Comparison of ENCODE assay signal across 22 cellular contexts in the genomic region with DNA sequence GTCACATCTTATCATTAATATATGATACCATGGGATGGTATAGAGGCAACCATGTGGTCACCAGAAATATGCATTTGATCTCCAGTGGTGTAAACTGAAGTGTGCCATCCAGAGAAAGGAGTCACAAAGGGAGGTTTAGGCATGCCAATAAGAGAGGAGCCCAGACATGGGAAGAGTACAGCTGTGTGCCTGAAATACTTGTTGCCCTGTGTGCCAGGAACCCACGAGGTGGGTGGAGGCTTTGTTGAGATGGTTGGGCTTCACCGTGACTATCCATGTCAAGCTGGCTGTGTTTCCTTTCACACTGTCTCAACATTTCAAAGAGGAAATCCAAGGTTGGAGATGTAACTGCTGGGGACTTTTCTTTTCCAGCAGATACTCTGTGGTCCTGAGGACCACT. TPM values are rescaled to one million over a fixed set of nuclear protein-coding genes. Genes with fewer than 3 reads are reported as not detected.
DNase-seq lines count a peak whose midpoint lies in the region; ATAC-seq and TF ChIP-seq lines count a peak whose summit lies in the region.
"Had no signal": no experiment of that assay in that cellular context is flagged by ENCODE, and none has a peak within 500 bp of the region (broad histone marks: within the 10 kb centered on the region; RNA-seq: fewer than 3 reads in every experiment).

No MANE protein-coding gene starts in this region.

- peak; percentile 58 for ATAC-seq in Right ventricle myocardium superior (ENCODE audit: poor library complexity)
- no peak for ATAC-seq in left cardiac atrium
- ATAC-seq in left ventricle myocardium superior: peak; percentile 74
- no peak for ATAC-seq in Right ventricle myocardium inferior
- peak; percentile 33 to 75 for ATAC-seq in gastrocnemius medialis
- ATAC-seq: CD8-positive, alpha-beta T cell; GM12878; GM23338; HCT116 had no signal

- in situ Hi-C loops in gastrocnemius medialis (cut with MboI; ENCODE audit: low sequenced_read_pairs in 4 of 4): no loop called here

- intact Hi-C loops in Right ventricle myocardium superior (cut with DNase I) (no loop called here), left cardiac atrium (cut with DNase I) (no loop called here), left ventricle myocardium superior (cut with micrococcal nuclease) (no loop called here), Right ventricle myocardium inferior (cut with DNase I) (no loop called here), gastrocnemius medialis (cut with DNase I; ENCODE audit: low total_unique reads) (no loop called here)

- no peaks in the 10 kb centered on the region for H3K27me3 ChIP-seq in gastrocnemius medialis
- H3K27me3 ChIP-seq: BLaER1 had no signal

- no peaks in the 10 kb centered on the region for H3K36me3 ChIP-seq in gastrocnemius medialis
- H3K36me3 ChIP-seq: BLaER1 had no signal

- no peak for DNase-seq in Right ventricle myocardium superior
- DNase-seq in left cardiac atrium: no peak
- DNase-seq in left ventricle myocardium superior: no peak
- no peak for DNase-seq in Right ventricle myocardium inferior (ENCODE audit: missing footprints)
- peak in 1 of 2 donors; percentile 28 for DNase-seq in gastrocnemius medialis
- DNase-seq in DMS53 treated with DMSO at 0.1 percent for 48 hours (lab: John Stamatoyannopoulos, UW; ENCODE audit: unreplicated experiment): no peak
- DNase-seq: Caco-2; CD4-positive, CD25-positive, alpha-beta regulatory T cell; CD8-positive, alpha-beta T cell; DMS153; DMS79; EL; GDM1; H9; HFFc6 had no signal

- no peak overlapping the region for H3K27ac ChIP-seq in gastrocnemius medialis
- H3K27ac ChIP-seq: 22Rv1, BLaER1, C4-2B had no signal

- H3K4me1 ChIP-seq in gastrocnemius medialis: peaks cover 6 to 19% of the 10 kb centered on the region in 2 donors
- H3K4me1 ChIP-seq: BLaER1, Caco-2 had no signal

- TF ChIP-seq POLR2A in gastrocnemius medialis (IDR thresholded peaks at IDR 0.05): no peak

- no peak for TF ChIP-seq CTCF in gastrocnemius medialis (IDR thresholded peaks at IDR 0.05 in 4 of 5, conservative IDR thresholded peaks at IDR 0.05 in 1 of 5)

- H3K4me3 ChIP-seq in gastrocnemius medialis: no peak overlapping the region
- H3K4me3 ChIP-seq: BLaER1, GM12878, GM23338 had no signal

- H3K9me3 ChIP-seq in gastrocnemius medialis: no peaks in the 10 kb centered on the region
- H3K9me3 ChIP-seq: BLaER1, Caco-2 had no signal

RNA-seq across cellular contexts. Expression of a gene that starts 43.5 kb away (rescaled TPM):
- 35.5 TPM for total RNA-seq in Right ventricle myocardium superior
- total RNA-seq in left cardiac atrium: 10 to 100 TPM; 17.3 to 24.2 TPM
- 26.9 TPM for total RNA-seq in left ventricle myocardium superior
- total RNA-seq in Right ventricle myocardium inferior: 33.7 TPM
- total RNA-seq in gastrocnemius medialis: 10 to 100 TPM in 1 of 4 donors, 1 to 10 TPM in 3; 4.7 to 14.4 (median 7.1) TPM
- total RNA-seq: B cell; Caco-2; CD4-positive, CD25-positive, alpha-beta regulatory T cell; CD8-positive, alpha-beta T cell; GM12878 had no signal

Comparison
In these comparisons a context has a peak if more than half of its experiments do, and no peak if none do; other contexts are left out.
1. ATAC-seq: peak in Right ventricle myocardium superior (single experiment), left ventricle myocardium superior (single experiment) and gastrocnemius medialis (2 of 2); none in left cardiac atrium (0 of 2) and Right ventricle myocardium inferior (single experiment).